Comparison of ENCODE assay signal across 8 cellular contexts in the genomic region with DNA sequence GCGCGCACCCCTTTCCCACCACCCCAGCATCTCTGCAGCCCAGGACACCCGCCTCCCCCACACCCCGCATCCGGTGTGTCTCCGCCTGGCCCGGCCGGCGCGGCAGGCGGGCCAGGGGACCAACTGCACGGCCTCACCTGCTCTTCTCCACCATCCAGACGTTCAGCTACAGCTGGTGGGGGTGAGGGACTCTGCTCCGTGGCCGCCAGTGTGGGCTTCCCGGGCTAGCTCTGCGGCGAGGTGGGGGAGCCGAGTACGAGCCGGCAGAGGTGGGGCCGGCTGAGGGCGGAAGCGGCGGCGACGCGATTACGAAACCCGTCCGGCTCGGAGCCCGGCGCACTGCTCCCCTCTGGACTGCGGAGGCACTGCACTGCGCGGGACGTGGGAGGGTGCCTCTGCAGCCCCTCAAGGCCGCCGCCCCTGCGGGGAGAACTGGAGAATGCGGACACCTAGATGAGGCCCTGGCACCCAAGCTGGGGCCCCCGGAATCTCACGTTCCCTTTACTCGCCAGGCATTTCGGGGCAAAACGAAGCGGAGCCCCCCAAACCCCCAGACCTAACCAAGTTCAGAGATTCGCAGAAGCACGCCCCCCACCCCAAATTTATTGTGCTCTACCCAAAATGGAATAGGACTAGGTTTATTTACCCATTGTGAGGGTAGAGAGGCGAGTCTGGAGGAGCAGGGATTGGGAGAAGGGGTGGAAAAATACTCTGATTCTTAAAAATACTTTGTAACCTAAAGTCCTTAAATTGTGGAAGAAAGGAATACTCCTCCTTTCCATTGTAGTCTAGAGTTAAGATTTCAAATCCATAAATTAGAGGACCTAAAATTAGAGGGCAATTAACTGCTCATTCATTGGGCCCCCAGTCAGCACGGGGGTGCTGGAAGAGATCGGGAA.
DNase-seq lines count a peak whose midpoint lies in the region; ATAC-seq and TF ChIP-seq lines count a peak whose summit lies in the region.

Gene CDC42SE1 (minus strand): TSS at position 281 of the 899 bp plus-strand sequence. CDS start 3,892 bp downstream, outside the sequence.

- no peaks in the 10 kb centered on the region for H3K9me3 ChIP-seq in iPS-18c (ENCODE audit: control insufficient read depth, insufficient read depth, low read length)

- peak; percentile 71 for ATAC-seq in HG02973 (IDR thresholded peaks at IDR 0.05; ENCODE audit: unreplicated experiment)

- peak; percentile 68 for DNase-seq in NCI-H2029 (lab: John Stamatoyannopoulos, UW)
- no peak for DNase-seq in NCI-H2029 treated with DMSO at 0.1 percent for 48 hours (lab: John Stamatoyannopoulos, UW)
- DNase-seq in NCI-H2107 treated with DMSO at 0.1 percent for 48 hours (lab: John Stamatoyannopoulos, UW; ENCODE audit: unreplicated experiment), result peak; percentile 60
- DNase-seq in UCSD-AML1 (lab: John Stamatoyannopoulos, UW; ENCODE audit: unreplicated experiment), result peak; percentile 89
- DNase-seq in brain microvascular endothelial cell, result peak; percentile 66

- in situ Hi-C loops in brain microvascular endothelial cell (cut with HindIII; ENCODE audit: low pct_ligation_motif_present, low sequenced_read_pairs), result no loop called here

- H3K4me3 ChIP-seq in brain microvascular endothelial cell (ENCODE audit: low read depth, low read length) (peak within 1 kb of the TSS; percentile 89), iPS-18c (ENCODE audit: insufficient read depth, low read depth, low read length) (peak within 1 kb of the TSS; percentile 85), skin epidermis (peak within 1 kb of the TSS; percentile 65 to 86 (median 80))

- H3K36me3 ChIP-seq in brain microvascular endothelial cell (replicated peaks), result peaks cover 32% of the 10 kb centered on the region

- H3K27me3 ChIP-seq in brain microvascular endothelial cell (replicated peaks), result no peaks in the 10 kb centered on the region

- TF ChIP-seq CTCF in brain microvascular endothelial cell (IDR thresholded peaks at IDR 0.05; ENCODE audit: low read depth, low read length, missing control alignments), result peak; percentile 79

- H3K27ac ChIP-seq in brain microvascular endothelial cell (peak within 1 kb of the TSS; percentile 90), skin epidermis (peak within 1 kb of the TSS; percentile 81 to 100 (median 96))
